Comparison of ENCODE assay signal across 12 cellular contexts in the genomic region with DNA sequence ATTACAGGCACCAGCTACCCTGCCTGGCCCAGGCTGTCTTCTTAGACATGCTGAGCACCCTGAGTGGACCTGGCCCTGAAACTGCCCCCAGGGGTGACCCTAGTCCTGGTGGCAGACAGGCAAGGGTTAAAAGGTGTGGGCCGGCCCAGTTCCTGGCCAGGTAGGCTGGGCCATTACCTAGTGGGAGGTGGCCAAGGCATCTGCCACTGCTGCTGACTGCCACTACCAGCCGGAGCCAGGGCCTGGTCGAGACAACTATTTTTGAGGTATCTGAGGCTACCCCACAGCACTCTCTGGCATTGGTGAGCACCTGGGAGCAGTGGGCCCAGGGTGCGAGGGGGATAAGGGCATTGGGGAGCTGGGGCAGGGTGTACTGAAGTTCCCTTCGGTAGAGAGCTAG. TPM values are rescaled to one million over a fixed set of nuclear protein-coding genes. Genes with fewer than 3 reads are reported as not detected.
A peak's percentile ranks its signal among the peaks of the same experiment; 100 is the strongest.
DNase-seq lines count a peak whose midpoint lies in the region; ATAC-seq, FAIRE-seq and TF ChIP-seq lines count a peak whose summit lies in the region.
"Had no signal": no experiment of that assay in that cellular context is flagged by ENCODE, and none has a peak within 500 bp of the region (broad histone marks: within the 10 kb centered on the region; RNA-seq: fewer than 3 reads in every experiment).

A gene with protein sequence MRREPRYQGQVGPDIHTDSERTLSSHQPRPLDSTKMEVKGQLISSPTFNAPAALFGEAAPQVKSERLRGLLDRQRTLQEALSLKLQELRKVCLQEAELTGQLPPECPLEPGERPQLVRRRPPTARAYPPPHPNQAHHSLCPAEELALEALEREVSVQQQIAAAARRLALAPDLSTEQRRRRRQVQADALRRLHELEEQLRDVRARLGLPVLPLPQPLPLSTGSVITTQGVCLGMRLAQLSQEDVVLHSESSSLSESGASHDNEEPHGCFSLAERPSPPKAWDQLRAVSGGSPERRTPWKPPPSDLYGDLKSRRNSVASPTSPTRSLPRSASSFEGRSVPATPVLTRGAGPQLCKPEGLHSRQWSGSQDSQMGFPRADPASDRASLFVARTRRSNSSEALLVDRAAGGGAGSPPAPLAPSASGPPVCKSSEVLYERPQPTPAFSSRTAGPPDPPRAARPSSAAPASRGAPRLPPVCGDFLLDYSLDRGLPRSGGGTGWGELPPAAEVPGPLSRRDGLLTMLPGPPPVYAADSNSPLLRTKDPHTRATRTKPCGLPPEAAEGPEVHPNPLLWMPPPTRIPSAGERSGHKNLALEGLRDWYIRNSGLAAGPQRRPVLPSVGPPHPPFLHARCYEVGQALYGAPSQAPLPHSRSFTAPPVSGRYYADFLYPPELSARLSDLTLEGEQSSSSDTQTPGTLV (plus strand): TSS at position 206 of the 400 bp plus-strand sequence. CDS start 3,043 bp downstream, outside the sequence.

- no peak for FAIRE-seq in pancreas (lab: Jason Lieb, UNC)
- FAIRE-seq in urothelium cell line (lab: Jason Lieb, UNC): no peak

- POLR2A ChIA-PET in RWPE1 (lab: Yijun Ruan, JAX; ENCODE audit: low non-redundant PET) (interaction anchor here (0.6 kb wide), 1 partner anchor 370 kb away, joined by 3 read pairs; no protein-coding TSS in a partner anchor), OCI-LY7 (lab: Charles Lee) (no interaction called here)

- H3K4me3 ChIP-seq in iPS-15b (ENCODE audit: low read depth, low read length) (peak within 1 kb of the TSS; percentile 69), pancreas (peak within 1 kb of the TSS in 3 of 4 donors; percentile 7 to 41 (median 38)), OCI-LY7 (ENCODE audit: low read depth, low read length, poor library complexity, severe bottlenecking) (no peak within 1 kb of the TSS)

- CTCF ChIA-PET in RWPE1 (lab: Yijun Ruan, JAX) (interaction anchor here (0.7 kb wide), 1 partner anchor 15 kb away, joined by 5 read pairs; no protein-coding TSS in a partner anchor), OCI-LY7 (lab: Charles Lee; ENCODE audit: unreplicated experiment) (no interaction called here)

- intact Hi-C loops in pancreas (cut with DNase I): no loop called here
- intact Hi-C loops in OCI-LY7 (cut with micrococcal nuclease; ENCODE audit: unreplicated experiment): no loop called here

- BruUV-seq in OCI-LY7 (replicated peaks; lab: Mats Ljungman, UMichigan): no TSS peak

- no peaks in the 10 kb centered on the region for H3K27me3 ChIP-seq in iPS-15b (ENCODE audit: control insufficient read depth, insufficient read depth, low read length)
- H3K27me3 ChIP-seq in pancreas: no peaks in the 10 kb centered on the region
- H3K27me3 ChIP-seq: neutrophil had no signal

- DNase-seq in RWPE1 (ENCODE audit: low spot score) (no peak), pancreas (peak in 5 of 6 donors; percentile 54 to 87 (median 61)), T-helper 1 cell (no peak), OCI-LY7 (ENCODE audit: low spot score) (no peak), urothelium cell line (ENCODE audit: low spot score) (no peak), UCSD-AML1 (lab: John Stamatoyannopoulos, UW; ENCODE audit: unreplicated experiment) (no peak)
- DNase-seq: activated T-cell treated with anti-CD3 and anti-CD28 coated beads, Interleukin-2, amount 50 U/mL, for 24 hours; NCI-H774 had no signal

- H3K9me3 ChIP-seq in ES-I3 (ENCODE audit: control insufficient read depth, insufficient read depth, low read length) (no peaks in the 10 kb centered on the region), iPS-15b (ENCODE audit: control insufficient read depth, insufficient read depth, low read length) (no peaks in the 10 kb centered on the region), pancreas (no peaks in the 10 kb centered on the region), OCI-LY7 (ENCODE audit: low read length) (no peaks in the 10 kb centered on the region)
- H3K9me3 ChIP-seq: neutrophil had no signal

- H3K9ac ChIP-seq in ES-I3 (ENCODE audit: low read depth, low read length): peak within 1 kb of the TSS; percentile 78
- peak within 1 kb of the TSS; percentile 37 for H3K9ac ChIP-seq in iPS-15b (ENCODE audit: low read depth, low read length)
- H3K9ac ChIP-seq: KMS-11 had no signal

- TF ChIP-seq CTCF in RWPE1 (conservative IDR thresholded peaks at IDR 0.05; ENCODE audit: low read depth) (no peak), pancreas (IDR thresholded peaks at IDR 0.05) (no peak), OCI-LY7 (conservative IDR thresholded peaks at IDR 0.05; ENCODE audit: low read length) (no peak)

- no peak within 1 kb of the TSS for H2AFZ ChIP-seq in OCI-LY7 (ENCODE audit: low read length)

- no peaks in the 10 kb centered on the region for H3K79me2 ChIP-seq in OCI-LY7 (ENCODE audit: insufficient read depth, low read depth, low read length)

- peaks cover 9% of the 10 kb centered on the region for H3K4me1 ChIP-seq in ES-I3 (ENCODE audit: insufficient read depth, low read length)
- no peaks in the 10 kb centered on the region for H3K4me1 ChIP-seq in iPS-15b (ENCODE audit: control insufficient read depth, insufficient read depth, low read length)
- H3K4me1 ChIP-seq in pancreas: peaks cover 0 to 3% (median 0%) of the 10 kb centered on the region in 3 donors
- no peaks in the 10 kb centered on the region for H3K4me1 ChIP-seq in OCI-LY7 (ENCODE audit: insufficient read depth, low read length, poor library complexity, severe bottlenecking)

- H3K36me3 ChIP-seq in ES-I3 (ENCODE audit: insufficient read depth, low read length): peaks cover 5% of the 10 kb centered on the region; the same call in 1 of the 2 replicates
- peaks cover 15% of the 10 kb centered on the region for H3K36me3 ChIP-seq in iPS-15b (ENCODE audit: control insufficient read depth, insufficient read depth, low read length)
- no peaks in the 10 kb centered on the region for H3K36me3 ChIP-seq in pancreas
- H3K36me3 ChIP-seq in OCI-LY7 (ENCODE audit: insufficient read depth, low read length): no peaks in the 10 kb centered on the region
- H3K36me3 ChIP-seq: neutrophil had no signal

- H4K20me1 ChIP-seq in OCI-LY7 (ENCODE audit: insufficient read depth, low read length): no peaks in the 10 kb centered on the region

- no peak within 1 kb of the TSS for H3K4me2 ChIP-seq in OCI-LY7 (ENCODE audit: low read length)
- H3K4me2 ChIP-seq: KMS-11 had no signal

- H3K27ac ChIP-seq in RWPE1: peak within 1 kb of the TSS; percentile 83
- H3K27ac ChIP-seq in pancreas: peak within 1 kb of the TSS; percentile 45 to 73 (median 66)
- H3K27ac ChIP-seq in OCI-LY7 (ENCODE audit: low read depth, low read length, poor library complexity, severe bottlenecking): no peak within 1 kb of the TSS
- H3K27ac ChIP-seq: KMS-11, neutrophil had no signal

- peak; percentile 89 to 96 (median 94) for ATAC-seq in pancreas

- no peaks in the 10 kb centered on the region for H3K9me2 ChIP-seq in OCI-LY7 (ENCODE audit: insufficient read depth, low read length)

- 4 to 42% methylated on average over 5 of the region's 5 CpGs for WGBS in pancreas, 2 donors

RNA-seq across cellular contexts. Expression of the gene that starts here (rescaled TPM):
- total RNA-seq in pancreas (10 to 100 TPM in 1 of 6 donors, 1 to 10 TPM in 5; 4.5 to 10.6 (median 6.8) TPM), OCI-LY7 (2022) (3.6 and 4.1 TPM in 2 replicates)
- polyA plus RNA-seq in pancreas: 1 to 10 TPM; 7.3 to 8.2 TPM
- 0.95 and 1.4 TPM in 2 replicates for total RNA-seq in OCI-LY7 (2014; rRNA removed; shearing (Covaris generic))

Comparison
In these comparisons a context has a peak if more than half of its experiments do, and no peak if none do; other contexts are left out.
1. DNase-seq: peak in pancreas (5 of 6); none in RWPE1 (single experiment), T-helper 1 cell (0 of 5), OCI-LY7 (single experiment), urothelium cell line (single experiment) and UCSD-AML1 (single experiment).